Comparison of ENCODE assay signal across 1 cellular context in genomic region chr17:42632949-42633444, GRCh38.
TF ChIP-seq lines count a peak whose summit lies in the region.

No MANE protein-coding gene starts in this region.

TF ChIP-seq in K562, 482 proteins besides CTCF, POLR2A, EP300 and RAD21 (continued from another document and continues in another):
- TF ChIP-seq MNT (conservative IDR thresholded peaks at IDR 0.05) (peak in 1 of 2 experiments; percentile 64; a peak in 2 of 4 replicates), CGGBP1 (CRISPR knock-in tag; IDR thresholded peaks at IDR 0.05) (0 out of 2 replicates have a peak, but pooled peaks have one; percentile 28), ZNF280A (IDR thresholded peaks at IDR 0.05; ENCODE audit: low read depth, partially characterized antibody) (no peak), NCOR1 (IDR thresholded peaks at IDR 0.05) (peak; percentile 88), ILF3 (IDR thresholded peaks at IDR 0.05; ENCODE audit: borderline replicate concordance) (no peak), POU5F1 (IDR thresholded peaks at IDR 0.05; ENCODE audit: borderline replicate concordance, low read depth, low read length, partially characterized antibody) (no peak), SFPQ (IDR thresholded peaks at IDR 0.05; ENCODE audit: low read depth, low read length) (no peak), ZFP30 (CRISPR knock-in tag; IDR thresholded peaks at IDR 0.05; ENCODE audit: borderline replicate concordance) (no peak), NR2C2 (CRISPR knock-in tag; IDR thresholded peaks at IDR 0.05) (no peak), NR2C2 (tag; IDR thresholded peaks at IDR 0.05) (peak; percentile 37; the same call in 1 of the 2 replicates), KLF10 (CRISPR knock-in tag; IDR thresholded peaks at IDR 0.05) (no peak), VEZF1 (CRISPR knock-in tag; IDR thresholded peaks at IDR 0.05) (peak; percentile 32; the same call in 1 of the 2 replicates), CEBPG (CRISPR knock-in tag; IDR thresholded peaks at IDR 0.05) (no peak), CEBPG (tag; conservative IDR thresholded peaks at IDR 0.05 in 1 of 2, IDR thresholded peaks at IDR 0.05 in 1 of 2) (no peak), CBFA2T2 (conservative IDR thresholded peaks at IDR 0.05) (peak; percentile 92), BRCA1 (IDR thresholded peaks at IDR 0.05) (no peak), BRCA1 (CRISPR knock-in tag; IDR thresholded peaks at IDR 0.05) (no peak), PYGO2 (tag; IDR thresholded peaks at IDR 0.05) (no peak), SUPT5H (IDR thresholded peaks at IDR 0.05) (no peak), EWSR1 (IDR thresholded peaks at IDR 0.05; ENCODE audit: borderline replicate concordance, low read depth, partially characterized antibody) (no peak), NFYB (IDR thresholded peaks at IDR 0.05; ENCODE audit: extremely low read depth, insufficient read length) (no peak), ATF1 (CRISPR knock-in tag; IDR thresholded peaks at IDR 0.05) (no peak), ATF1 (tag; IDR thresholded peaks at IDR 0.05) (peak; percentile 37; the same call in 1 of the 2 replicates), ELK3 (CRISPR knock-in tag; IDR thresholded peaks at IDR 0.05) (no peak), HIVEP1 (CRISPR knock-in tag; IDR thresholded peaks at IDR 0.05) (no peak), HMGN3 (IDR thresholded peaks at IDR 0.05; ENCODE audit: borderline replicate concordance, extremely low read depth, insufficient read length, low read depth, low read length) (no peak), RBBP5 (IDR thresholded peaks at IDR 0.05; ENCODE audit: borderline replicate concordance, insufficient read depth, low read length, poor library complexity, severe bottlenecking) (no peak), HSF4 (CRISPR knock-in tag; IDR thresholded peaks at IDR 0.05; ENCODE audit: borderline replicate concordance) (no peak)
- TF ChIP-seq, protein P1, sequence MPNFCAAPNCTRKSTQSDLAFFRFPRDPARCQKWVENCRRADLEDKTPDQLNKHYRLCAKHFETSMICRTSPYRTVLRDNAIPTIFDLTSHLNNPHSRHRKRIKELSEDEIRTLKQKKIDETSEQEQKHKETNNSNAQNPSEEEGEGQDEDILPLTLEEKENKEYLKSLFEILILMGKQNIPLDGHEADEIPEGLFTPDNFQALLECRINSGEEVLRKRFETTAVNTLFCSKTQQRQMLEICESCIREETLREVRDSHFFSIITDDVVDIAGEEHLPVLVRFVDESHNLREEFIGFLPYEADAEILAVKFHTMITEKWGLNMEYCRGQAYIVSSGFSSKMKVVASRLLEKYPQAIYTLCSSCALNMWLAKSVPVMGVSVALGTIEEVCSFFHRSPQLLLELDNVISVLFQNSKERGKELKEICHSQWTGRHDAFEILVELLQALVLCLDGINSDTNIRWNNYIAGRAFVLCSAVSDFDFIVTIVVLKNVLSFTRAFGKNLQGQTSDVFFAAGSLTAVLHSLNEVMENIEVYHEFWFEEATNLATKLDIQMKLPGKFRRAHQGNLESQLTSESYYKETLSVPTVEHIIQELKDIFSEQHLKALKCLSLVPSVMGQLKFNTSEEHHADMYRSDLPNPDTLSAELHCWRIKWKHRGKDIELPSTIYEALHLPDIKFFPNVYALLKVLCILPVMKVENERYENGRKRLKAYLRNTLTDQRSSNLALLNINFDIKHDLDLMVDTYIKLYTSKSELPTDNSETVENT (CRISPR knock-in tag; IDR thresholded peaks at IDR 0.05) = no peak
- TF ChIP-seq, protein P2, sequence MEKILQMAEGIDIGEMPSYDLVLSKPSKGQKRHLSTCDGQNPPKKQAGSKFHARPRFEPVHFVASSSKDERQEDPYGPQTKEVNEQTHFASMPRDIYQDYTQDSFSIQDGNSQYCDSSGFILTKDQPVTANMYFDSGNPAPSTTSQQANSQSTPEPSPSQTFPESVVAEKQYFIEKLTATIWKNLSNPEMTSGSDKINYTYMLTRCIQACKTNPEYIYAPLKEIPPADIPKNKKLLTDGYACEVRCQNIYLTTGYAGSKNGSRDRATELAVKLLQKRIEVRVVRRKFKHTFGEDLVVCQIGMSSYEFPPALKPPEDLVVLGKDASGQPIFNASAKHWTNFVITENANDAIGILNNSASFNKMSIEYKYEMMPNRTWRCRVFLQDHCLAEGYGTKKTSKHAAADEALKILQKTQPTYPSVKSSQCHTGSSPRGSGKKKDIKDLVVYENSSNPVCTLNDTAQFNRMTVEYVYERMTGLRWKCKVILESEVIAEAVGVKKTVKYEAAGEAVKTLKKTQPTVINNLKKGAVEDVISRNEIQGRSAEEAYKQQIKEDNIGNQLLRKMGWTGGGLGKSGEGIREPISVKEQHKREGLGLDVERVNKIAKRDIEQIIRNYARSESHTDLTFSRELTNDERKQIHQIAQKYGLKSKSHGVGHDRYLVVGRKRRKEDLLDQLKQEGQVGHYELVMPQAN (IDR thresholded peaks at IDR 0.05; ENCODE audit: borderline replicate concordance) = no peak
- TF ChIP-seq, protein P3, sequence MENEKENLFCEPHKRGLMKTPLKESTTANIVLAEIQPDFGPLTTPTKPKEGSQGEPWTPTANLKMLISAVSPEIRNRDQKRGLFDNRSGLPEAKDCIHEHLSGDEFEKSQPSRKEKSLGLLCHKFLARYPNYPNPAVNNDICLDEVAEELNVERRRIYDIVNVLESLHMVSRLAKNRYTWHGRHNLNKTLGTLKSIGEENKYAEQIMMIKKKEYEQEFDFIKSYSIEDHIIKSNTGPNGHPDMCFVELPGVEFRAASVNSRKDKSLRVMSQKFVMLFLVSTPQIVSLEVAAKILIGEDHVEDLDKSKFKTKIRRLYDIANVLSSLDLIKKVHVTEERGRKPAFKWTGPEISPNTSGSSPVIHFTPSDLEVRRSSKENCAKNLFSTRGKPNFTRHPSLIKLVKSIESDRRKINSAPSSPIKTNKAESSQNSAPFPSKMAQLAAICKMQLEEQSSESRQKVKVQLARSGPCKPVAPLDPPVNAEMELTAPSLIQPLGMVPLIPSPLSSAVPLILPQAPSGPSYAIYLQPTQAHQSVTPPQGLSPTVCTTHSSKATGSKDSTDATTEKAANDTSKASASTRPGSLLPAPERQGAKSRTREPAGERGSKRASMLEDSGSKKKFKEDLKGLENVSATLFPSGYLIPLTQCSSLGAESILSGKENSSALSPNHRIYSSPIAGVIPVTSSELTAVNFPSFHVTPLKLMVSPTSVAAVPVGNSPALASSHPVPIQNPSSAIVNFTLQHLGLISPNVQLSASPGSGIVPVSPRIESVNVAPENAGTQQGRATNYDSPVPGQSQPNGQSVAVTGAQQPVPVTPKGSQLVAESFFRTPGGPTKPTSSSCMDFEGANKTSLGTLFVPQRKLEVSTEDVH (IDR thresholded peaks at IDR 0.05; ENCODE audit: low read depth, partially characterized antibody) = no peak
- TF ChIP-seq, protein P4, sequence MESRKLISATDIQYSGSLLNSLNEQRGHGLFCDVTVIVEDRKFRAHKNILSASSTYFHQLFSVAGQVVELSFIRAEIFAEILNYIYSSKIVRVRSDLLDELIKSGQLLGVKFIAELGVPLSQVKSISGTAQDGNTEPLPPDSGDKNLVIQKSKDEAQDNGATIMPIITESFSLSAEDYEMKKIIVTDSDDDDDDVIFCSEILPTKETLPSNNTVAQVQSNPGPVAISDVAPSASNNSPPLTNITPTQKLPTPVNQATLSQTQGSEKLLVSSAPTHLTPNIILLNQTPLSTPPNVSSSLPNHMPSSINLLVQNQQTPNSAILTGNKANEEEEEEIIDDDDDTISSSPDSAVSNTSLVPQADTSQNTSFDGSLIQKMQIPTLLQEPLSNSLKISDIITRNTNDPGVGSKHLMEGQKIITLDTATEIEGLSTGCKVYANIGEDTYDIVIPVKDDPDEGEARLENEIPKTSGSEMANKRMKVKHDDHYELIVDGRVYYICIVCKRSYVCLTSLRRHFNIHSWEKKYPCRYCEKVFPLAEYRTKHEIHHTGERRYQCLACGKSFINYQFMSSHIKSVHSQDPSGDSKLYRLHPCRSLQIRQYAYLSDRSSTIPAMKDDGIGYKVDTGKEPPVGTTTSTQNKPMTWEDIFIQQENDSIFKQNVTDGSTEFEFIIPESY (CRISPR knock-in tag; IDR thresholded peaks at IDR 0.05) = no peak
- TF ChIP-seq, protein P5, sequence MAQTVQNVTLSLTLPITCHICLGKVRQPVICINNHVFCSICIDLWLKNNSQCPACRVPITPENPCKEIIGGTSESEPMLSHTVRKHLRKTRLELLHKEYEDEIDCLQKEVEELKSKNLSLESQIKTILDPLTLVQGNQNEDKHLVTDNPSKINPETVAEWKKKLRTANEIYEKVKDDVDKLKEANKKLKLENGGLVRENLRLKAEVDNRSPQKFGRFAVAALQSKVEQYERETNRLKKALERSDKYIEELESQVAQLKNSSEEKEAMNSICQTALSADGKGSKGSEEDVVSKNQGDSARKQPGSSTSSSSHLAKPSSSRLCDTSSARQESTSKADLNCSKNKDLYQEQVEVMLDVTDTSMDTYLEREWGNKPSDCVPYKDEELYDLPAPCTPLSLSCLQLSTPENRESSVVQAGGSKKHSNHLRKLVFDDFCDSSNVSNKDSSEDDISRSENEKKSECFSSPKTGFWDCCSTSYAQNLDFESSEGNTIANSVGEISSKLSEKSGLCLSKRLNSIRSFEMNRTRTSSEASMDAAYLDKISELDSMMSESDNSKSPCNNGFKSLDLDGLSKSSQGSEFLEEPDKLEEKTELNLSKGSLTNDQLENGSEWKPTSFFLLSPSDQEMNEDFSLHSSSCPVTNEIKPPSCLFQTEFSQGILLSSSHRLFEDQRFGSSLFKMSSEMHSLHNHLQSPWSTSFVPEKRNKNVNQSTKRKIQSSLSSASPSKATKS (CRISPR knock-in tag; IDR thresholded peaks at IDR 0.05) = no peak
